Comparison of ENCODE assay signal across 24 cellular contexts in genomic region chr14:38199076-38199475, GRCh38. TPM values are rescaled to one million over a fixed set of nuclear protein-coding genes. Genes with fewer than 3 reads are reported as not detected.
"Had no signal": no experiment of that assay in that cellular context is flagged by ENCODE, and none has a peak within 500 bp of the region (broad histone marks: within the 10 kb centered on the region; RNA-seq: fewer than 3 reads in every experiment).

No MANE protein-coding gene starts in this region.

- H3K27ac ChIP-seq: ascending aorta, colonic mucosa, tibial artery, uterus, WERI-Rb-1 had no signal

- H3K36me3 Mint-ChIP-seq: activated naive CD4-positive, alpha-beta T cell treated with anti-CD3 and anti-CD28 coated beads, Interleukin-2, amount 50 U/mL, for 24 hours; memory B cell; naive B cell had no signal

- ATAC-seq: left ventricle myocardium superior, mucosa of descending colon had no signal

- H3K27me3 Mint-ChIP-seq: activated CD4-positive, alpha-beta T cell treated with anti-CD3 and anti-CD28 coated beads for 36 hours; activated naive CD4-positive, alpha-beta T cell treated with anti-CD3 and anti-CD28 coated beads, Interleukin-2, amount 50 U/mL, for 24 hours; central memory CD8-positive, alpha-beta T cell; memory B cell; naive B cell had no signal

- H3K9me3 Mint-ChIP-seq: activated naive CD4-positive, alpha-beta T cell treated with anti-CD3 and anti-CD28 coated beads, Interleukin-2, amount 50 U/mL, for 24 hours; central memory CD8-positive, alpha-beta T cell had no signal

- H3K9me3 ChIP-seq: ascending aorta, colonic mucosa, mucosa of descending colon, tibial artery, uterus had no signal

- H3K27ac Mint-ChIP-seq: activated CD4-positive, alpha-beta T cell treated with anti-CD3 and anti-CD28 coated beads for 36 hours; activated naive CD4-positive, alpha-beta T cell treated with anti-CD3 and anti-CD28 coated beads, Interleukin-2, amount 50 U/mL, for 24 hours; memory B cell; naive B cell; progenitor cell of endocrine pancreas had no signal

- H3K4me3 Mint-ChIP-seq: activated CD4-positive, alpha-beta T cell treated with anti-CD3 and anti-CD28 coated beads for 36 hours; activated naive CD4-positive, alpha-beta T cell treated with anti-CD3 and anti-CD28 coated beads, Interleukin-2, amount 50 U/mL, for 24 hours; central memory CD8-positive, alpha-beta T cell; memory B cell; naive B cell; neural crest cell had no signal

- H3K4me1 ChIP-seq: ascending aorta, colonic mucosa, uterus had no signal

- DNase-seq: activated CD4-positive, alpha-beta T cell treated with anti-CD3 and anti-CD28 coated beads for 36 hours; activated CD4-positive, alpha-beta T cell treated with anti-CD3 and anti-CD28 coated beads, Interleukin-2, amount 50 U/mL, for 48 hours; activated gamma-delta T cell; colonic mucosa; head of caudate nucleus; left ventricle myocardium superior; mucosa of descending colon; naive B cell; stimulated activated CD4-positive, alpha-beta T cell treated with anti-CD3 and anti-CD28 coated beads, Interleukin-12 subunit alpha, Interleukin-12 subunit beta, amount 100 ng/mL, for 4 hours; stimulated activated CD4-positive, alpha-beta T cell treated with anti-CD3 and anti-CD28 coated beads, Interleukin-1b, Interleukin-23, amount 100 ng/mL, for 48 hours; stimulated activated CD8-positive, alpha-beta memory T cell treated with anti-CD3 and anti-CD28 coated beads, Interleukin-4, amount 100 ng/mL, for 48 hours; stimulated activated naive CD4-positive, alpha-beta T cell treated with Interleukin-2 at 50 U/mL for 16 hours; substantia nigra; tibial artery; uterus; WERI-Rb-1 had no signal

- H3K27me3 ChIP-seq: ascending aorta, colonic mucosa, tibial artery, uterus had no signal

- H3K36me3 ChIP-seq: ascending aorta, colonic mucosa, tibial artery, uterus, WERI-Rb-1 had no signal

- H3K4me1 Mint-ChIP-seq: memory B cell, naive B cell had no signal

- H3K4me3 ChIP-seq: ascending aorta, colonic mucosa, mucosa of descending colon, tibial artery, uterus had no signal

RNA-seq across cellular contexts. Expression of gene SSTR1, which starts 8.6 kb away (rescaled TPM):
- total RNA-seq: activated CD4-positive, alpha-beta T cell treated with anti-CD3 and anti-CD28 coated beads for 36 hours; neural crest cell had no signal

RNA-seq across cellular contexts. Expression of gene CLEC14A, which starts 56.8 kb away (rescaled TPM):
- total RNA-seq: activated CD4-positive, alpha-beta T cell treated with anti-CD3 and anti-CD28 coated beads for 36 hours; epithelial cell of proximal tubule; neural crest cell; osteoblast had no signal
